In the genomic region with DNA sequence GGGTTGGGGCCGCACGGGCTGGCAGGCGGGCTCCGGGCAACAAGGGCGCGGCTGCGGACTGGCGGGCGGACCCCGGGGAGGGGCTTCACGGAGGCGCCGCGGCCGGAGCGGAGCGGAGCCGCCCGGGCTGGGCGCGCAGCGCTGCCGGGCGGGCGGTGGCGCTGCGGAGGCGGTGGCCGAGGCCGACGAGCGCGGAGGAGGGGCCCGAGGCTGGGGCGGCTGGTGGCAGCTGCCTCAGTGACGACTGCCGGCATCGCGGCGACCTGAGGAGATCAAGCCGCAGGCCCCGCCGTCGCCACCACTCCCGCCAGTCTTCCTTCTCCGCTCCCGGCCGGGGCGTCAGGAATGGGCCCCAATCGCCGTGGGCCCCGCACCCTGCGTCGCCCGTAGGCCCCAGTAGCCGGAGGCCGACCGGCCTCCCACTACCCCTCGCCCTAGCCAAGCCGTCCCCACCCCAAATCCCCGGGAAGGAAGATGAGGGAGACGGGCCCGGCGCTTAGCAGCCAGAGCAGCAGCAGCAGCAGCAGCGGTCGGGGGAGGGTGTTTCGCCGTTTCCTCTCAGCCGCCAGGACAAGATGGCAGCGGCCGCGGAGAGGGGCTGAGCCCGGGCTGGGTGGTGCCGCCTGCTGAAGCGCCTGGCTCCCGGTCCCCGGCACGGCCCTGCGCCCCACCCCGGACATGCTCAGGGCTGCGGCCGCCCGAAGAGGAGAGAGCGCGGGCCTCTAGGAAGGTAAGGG, we compare ENCODE assay signal across 8 cellular contexts. TPM values are rescaled to one million over a fixed set of nuclear protein-coding genes. Genes with fewer than 3 reads are reported as not detected.
A peak's percentile ranks its signal among the peaks of the same experiment; 100 is the strongest.
DNase-seq lines count a peak whose midpoint lies in the region; ATAC-seq and TF ChIP-seq lines count a peak whose summit lies in the region.

Gene HIPK3, plus strand, starts transcription at position 222 of the 737 bp plus-strand sequence.

- no TSS peak for BruUV-seq in PC-9 (replicated peaks; lab: Mats Ljungman, UMichigan)

- H3K9ac ChIP-seq in HUES48 (ENCODE audit: low read depth, low read length), result peak within 1 kb of the TSS; percentile 94
- H3K9ac ChIP-seq in muscle layer of colon (ENCODE audit: low read length), result peak within 1 kb of the TSS; percentile 84

- peak; percentile 16 for DNase-seq in DMS 273 treated with DMSO at 0.1 percent for 48 hours (lab: John Stamatoyannopoulos, UW)
- peak; percentile 62 to 92 for DNase-seq in PC-9
- peak; percentile 86 for DNase-seq in activated T-cell treated with anti-CD3 and anti-CD28 coated beads, Interleukin-2, amount 50 U/mL, for 24 hours
- peak; percentile 45 to 52 for DNase-seq in stimulated activated CD8-positive, alpha-beta memory T cell treated with anti-CD3 and anti-CD28 coated beads, Interleukin-7, amount 100 ng/mL, for 1 hour (ENCODE audit: low read depth in 2 of 2)

- no peaks in the 10 kb centered on the region for H3K27me3 Mint-ChIP-seq in activated T-cell treated with anti-CD3 and anti-CD28 coated beads, Interleukin-2, amount 50 U/mL, for 24 hours

- peak within 1 kb of the TSS; percentile 97 for H3K4me3 Mint-ChIP-seq in activated T-cell treated with anti-CD3 and anti-CD28 coated beads, Interleukin-2, amount 50 U/mL, for 24 hours

- H3K79me2 ChIP-seq in PC-9 (ENCODE audit: low read depth), result peaks cover 49% of the 10 kb centered on the region

- intact Hi-C loops in PC-9 (cut with micrococcal nuclease; ENCODE audit: unreplicated experiment), result loop anchor here (5.0 to 10.0 kb wide), 2 partner anchors 435 to 477 kb away; partner anchors contain the start of gene CD59

- H3K27me3 ChIP-seq in HUES48 (ENCODE audit: control insufficient read depth, insufficient read depth, low read length), result no peaks in the 10 kb centered on the region
- no peaks in the 10 kb centered on the region for H3K27me3 ChIP-seq in PC-9 (ENCODE audit: insufficient read depth, low read depth)
- no peaks in the 10 kb centered on the region for H3K27me3 ChIP-seq in esophagus (ENCODE audit: control insufficient read depth in 1 of 2, insufficient read depth in 2 of 2, low read length in 2 of 2)
- H3K27me3 ChIP-seq in muscle layer of colon (ENCODE audit: control insufficient read depth in 1 of 2, insufficient read depth in 2 of 2, low read length in 2 of 2), result no peaks in the 10 kb centered on the region

- H2AFZ ChIP-seq in PC-9, result peak within 1 kb of the TSS; percentile 99

- peaks cover 9% of the 10 kb centered on the region for H3K36me3 Mint-ChIP-seq in activated T-cell treated with anti-CD3 and anti-CD28 coated beads, Interleukin-2, amount 50 U/mL, for 24 hours (ENCODE audit: low read depth)

- H3K4me2 ChIP-seq in PC-9, result peak within 1 kb of the TSS; percentile 97

- no peaks in the 10 kb centered on the region for H3K9me2 ChIP-seq in PC-9 (ENCODE audit: insufficient read depth)

- peak; percentile 21; the same call in 1 of the 2 replicates for TF ChIP-seq CTCF in PC-9 (conservative IDR thresholded peaks at IDR 0.05)

- POLR2A ChIA-PET in PC-9 (lab: Charles Lee; ENCODE audit: unreplicated experiment), result no interaction called here

- H3K27ac Mint-ChIP-seq in activated T-cell treated with anti-CD3 and anti-CD28 coated beads, Interleukin-2, amount 50 U/mL, for 24 hours, result peak within 1 kb of the TSS; percentile 98

- peak within 1 kb of the TSS; percentile 97 for H3K4me3 ChIP-seq in HUES48 (ENCODE audit: low read depth, low read length)
- H3K4me3 ChIP-seq in PC-9, result peak within 1 kb of the TSS; percentile 64
- peak within 1 kb of the TSS; percentile 85 to 90 for H3K4me3 ChIP-seq in esophagus (ENCODE audit: low read depth in 1 of 2, low read length in 2 of 2)
- peak within 1 kb of the TSS; percentile 91 to 98 for H3K4me3 ChIP-seq in muscle layer of colon (ENCODE audit: low read depth in 1 of 2, low read length in 2 of 2)

- no peaks in the 10 kb centered on the region for H3K9me3 Mint-ChIP-seq in activated T-cell treated with anti-CD3 and anti-CD28 coated beads, Interleukin-2, amount 50 U/mL, for 24 hours

- no peaks in the 10 kb centered on the region for H3K36me3 ChIP-seq in HUES48 (ENCODE audit: control insufficient read depth, insufficient read depth, low read length)
- no peaks in the 10 kb centered on the region for H3K36me3 ChIP-seq in PC-9 (ENCODE audit: low read depth)
- H3K36me3 ChIP-seq in esophagus (ENCODE audit: control insufficient read depth in 2 of 2, insufficient read depth in 2 of 2, low read length in 1 of 2), result no peaks in the 10 kb centered on the region
- H3K36me3 ChIP-seq in muscle layer of colon (ENCODE audit: insufficient read depth, low read length), result no peaks in the 10 kb centered on the region

- H3K4me1 Mint-ChIP-seq in activated T-cell treated with anti-CD3 and anti-CD28 coated beads, Interleukin-2, amount 50 U/mL, for 24 hours (ENCODE audit: low read depth), result peaks cover 36% of the 10 kb centered on the region

- 0 to 1% methylated on average over 31 to 85 of the region's 85 CpGs for WGBS in esophagus, 2 donors

- H3K4me1 ChIP-seq in HUES48 (ENCODE audit: control insufficient read depth, insufficient read depth, low read length) (peaks cover 13% of the 10 kb centered on the region), PC-9 (replicated peaks; ENCODE audit: insufficient read depth) (peaks cover 31% of the 10 kb centered on the region), esophagus (ENCODE audit: control insufficient read depth in 2 of 2, insufficient read depth in 2 of 2, low read length in 1 of 2) (no peaks in the 10 kb centered on the region), muscle layer of colon (ENCODE audit: insufficient read depth, low read length) (peaks cover 30% of the 10 kb centered on the region)

- H3K9me3 ChIP-seq in HUES48 (ENCODE audit: control insufficient read depth, insufficient read depth, low read length) (no peaks in the 10 kb centered on the region), PC-9 (ENCODE audit: insufficient read depth, low read depth) (no peaks in the 10 kb centered on the region; the same call in 1 of the 2 replicates), esophagus (ENCODE audit: control insufficient read depth in 2 of 2, insufficient read depth in 1 of 2, low read depth in 1 of 2, low read length in 1 of 2) (no peaks in the 10 kb centered on the region), muscle layer of colon (ENCODE audit: low read length) (no peaks in the 10 kb centered on the region)

- peaks cover 33% of the 10 kb centered on the region for H4K20me1 ChIP-seq in PC-9 (ENCODE audit: insufficient read depth)

- peak within 1 kb of the TSS; percentile 97 for H3K27ac ChIP-seq in HUES48 (ENCODE audit: low read depth, low read length)
- peak within 1 kb of the TSS; percentile 90 for H3K27ac ChIP-seq in PC-9
- H3K27ac ChIP-seq in esophagus (ENCODE audit: low read depth in 2 of 2, low read length in 1 of 2), result peak within 1 kb of the TSS; percentile 99 to 100
- peak within 1 kb of the TSS; percentile 99 for H3K27ac ChIP-seq in muscle layer of colon (ENCODE audit: low read depth, low read length)

- CTCF ChIA-PET in PC-9 (lab: Charles Lee), result no interaction called here

- ATAC-seq in GM21390 (IDR thresholded peaks at IDR 0.05; ENCODE audit: unreplicated experiment), result peak; percentile 75

- peaks cover 15% of the 10 kb centered on the region for H3F3A ChIP-seq in PC-9 (ENCODE audit: insufficient read depth, low read depth)

RNA-seq across cellular contexts. Expression of gene HIPK3, which starts in this region (rescaled TPM):
- total RNA-seq in PC-9 (2021), result 62.1 and 64.8 TPM in 2 replicates
- polyA plus RNA-seq in esophagus, result 10 to 100 TPM in 1 of 2 donors, 1 to 10 TPM in 1; 8.8 to 13.8 TPM

Comparison
In these comparisons a context has a peak if more than half of its experiments do, and no peak if none do; other contexts are left out.
1. Peak in every context shown above with its lines: DNase-seq, ATAC-seq, H3K4me3 ChIP-seq and H3K27ac ChIP-seq.
2. DNase-seq: peak in every context shown above with its lines; median percentile 86 in activated T-cell treated with anti-CD3 and anti-CD28 coated beads, Interleukin-2, amount 50 U/mL, for 24 hours; 77 in PC-9; 48 in stimulated activated CD8-positive, alpha-beta memory T cell treated with anti-CD3 and anti-CD28 coated beads, Interleukin-7, amount 100 ng/mL, for 1 hour; 16 in DMS 273 treated with DMSO at 0.1 percent for 48 hours.